ENCODE assay signal across 24 cellular contexts in genomic region chr9:115614326-115614725, GRCh38.
"Had no signal": no experiment of that assay in that cellular context is flagged by ENCODE, and none has a peak within 500 bp of the region (broad histone marks: within the 10 kb centered on the region; RNA-seq: fewer than 3 reads in every experiment).

No MANE protein-coding gene starts in this region.

- H3K36me3 Mint-ChIP-seq: activated naive CD8-positive, alpha-beta T cell treated with anti-CD3 and anti-CD28 coated beads, Interleukin-2, amount 10 ng/mL, durations not matched to agents 7 days and 5 days; naive thymus-derived CD4-positive, alpha-beta T cell; neural progenitor cell; type B pancreatic cell; WTC11 had no signal

- H3K4me3 Mint-ChIP-seq: activated naive CD8-positive, alpha-beta T cell treated with anti-CD3 and anti-CD28 coated beads, Interleukin-2, amount 10 ng/mL, durations not matched to agents 7 days and 5 days; activated T-cell treated with anti-CD3 and anti-CD28 coated beads, Interleukin-2, amount 50 U/mL, for 4 hours; dendritic cell treated with granulocyte-macrophage colony-stimulating factor and Interleukin-4, amounts not matched to agents 40 ng/mL and 50 ng/mL, for 4 days; naive thymus-derived CD4-positive, alpha-beta T cell; neural progenitor cell; T-helper 1 cell treated with Interleukin-12 subunit alpha and Interleukin-12 subunit beta and Interleukin-4 antibody, amounts not matched to agents 30 μg/mL and 1 μg/mL, for 36 hours; type B pancreatic cell; WTC11 had no signal

- H3K9ac ChIP-seq: neural progenitor cell had no signal

- H3K4me1 Mint-ChIP-seq: activated naive CD8-positive, alpha-beta T cell treated with anti-CD3 and anti-CD28 coated beads, Interleukin-2, amount 10 ng/mL, durations not matched to agents 7 days and 5 days; naive thymus-derived CD4-positive, alpha-beta T cell; neural progenitor cell; WTC11 had no signal

- ATAC-seq: activated T-cell treated with anti-CD3 and anti-CD28 coated beads, Interleukin-2, amount 50 U/mL, for 4 hours; esophagus mucosa; left lobe of liver; lower lobe of right lung; naive thymus-derived CD4-positive, alpha-beta T cell; WTC11 had no signal

- H3K4me2 ChIP-seq: neural progenitor cell had no signal

- H3K27me3 Mint-ChIP-seq: activated naive CD8-positive, alpha-beta T cell treated with anti-CD3 and anti-CD28 coated beads, Interleukin-2, amount 10 ng/mL, durations not matched to agents 7 days and 5 days; dendritic cell treated with granulocyte-macrophage colony-stimulating factor and Interleukin-4, amounts not matched to agents 40 ng/mL and 50 ng/mL, for 4 days had no signal

- H3K27ac Mint-ChIP-seq: activated naive CD8-positive, alpha-beta T cell treated with anti-CD3 and anti-CD28 coated beads, Interleukin-2, amount 10 ng/mL, durations not matched to agents 7 days and 5 days; activated T-helper 2 cell treated with anti-CD3 and anti-CD28 coated beads, Interferon-gamma antibody, Interleukin-2, Interleukin-4, amounts not matched to agents 10 μg/mL and 5 μg/mL and 100 μg/mL, durations not matched to agents 14 hours and 24 hours and 36 hours; dendritic cell treated with granulocyte-macrophage colony-stimulating factor and Interleukin-4, amounts not matched to agents 40 ng/mL and 50 ng/mL, for 4 days; naive thymus-derived CD4-positive, alpha-beta T cell; neural progenitor cell; T-helper 1 cell treated with Interleukin-12 subunit alpha and Interleukin-12 subunit beta and Interleukin-4 antibody, amounts not matched to agents 30 μg/mL and 1 μg/mL, for 36 hours; type B pancreatic cell; WTC11 had no signal

- H3K27me3 ChIP-seq: neural progenitor cell, sigmoid colon, testis, vagina had no signal

- H3K36me3 ChIP-seq: lower lobe of right lung, neural progenitor cell, sigmoid colon, vagina had no signal

- H3K9me3 ChIP-seq: lower lobe of right lung, sigmoid colon, testis, vagina had no signal

- H3K4me3 ChIP-seq: lower lobe of right lung, neural progenitor cell, sigmoid colon, testis, vagina had no signal

- H3K9me3 Mint-ChIP-seq: activated naive CD8-positive, alpha-beta T cell treated with anti-CD3 and anti-CD28 coated beads, Interleukin-2, amount 10 ng/mL, durations not matched to agents 7 days and 5 days; activated T-cell treated with anti-CD3 and anti-CD28 coated beads, Interleukin-2, amount 50 U/mL, for 4 hours; activated T-helper 2 cell treated with anti-CD3 and anti-CD28 coated beads, Interferon-gamma antibody, Interleukin-2, Interleukin-4, amounts not matched to agents 10 μg/mL and 5 μg/mL and 100 μg/mL, durations not matched to agents 14 hours and 24 hours and 36 hours; neural progenitor cell; T-helper 1 cell treated with Interleukin-12 subunit alpha and Interleukin-12 subunit beta and Interleukin-4 antibody, amounts not matched to agents 30 μg/mL and 1 μg/mL, for 36 hours; type B pancreatic cell; WTC11 had no signal

- H3K4me1 ChIP-seq: lower lobe of right lung, testis, vagina had no signal

- DNase-seq: activated CD8-positive, alpha-beta memory T cell treated with anti-CD3 and anti-CD28 coated beads for 24 hours; activated CD8-positive, alpha-beta memory T cell treated with anti-CD3 and anti-CD28 coated beads, Interleukin-2, amount 50 U/mL, for 4 hours; activated naive CD4-positive, alpha-beta T cell; activated naive CD8-positive, alpha-beta T cell treated with anti-CD3 and anti-CD28 coated beads, Interleukin-2, amount 10 ng/mL, durations not matched to agents 7 days and 5 days; activated T-cell treated with anti-CD3 and anti-CD28 coated beads, Interleukin-2, amount 50 U/mL, for 4 hours; amygdala; effector CD4-positive, alpha-beta T cell; kidney; lower lobe of right lung; naive thymus-derived CD4-positive, alpha-beta T cell; sigmoid colon; stimulated activated CD4-positive, alpha-beta T cell treated with anti-CD3 and anti-CD28 coated beads, Interleukin-4, amount 100 ng/mL, for 1 hour; stimulated activated naive CD4-positive, alpha-beta T cell; T1000; testis had no signal

- H2AFZ ChIP-seq: neural progenitor cell had no signal

- H3K27ac ChIP-seq: lower lobe of right lung, neural progenitor cell, sigmoid colon, testis, vagina had no signal
